In genomic region chr1:16784955-16785354, GRCh38 we compare ENCODE assay signal across 1 cellular context. TPM values are rescaled to one million over a fixed set of nuclear protein-coding genes. Genes with fewer than 3 reads are reported as not detected.
"Had no signal": no experiment of that assay in that cellular context is flagged by ENCODE, and none has a peak within 500 bp of the region (broad histone marks: within the 10 kb centered on the region; RNA-seq: fewer than 3 reads in every experiment).

No MANE protein-coding gene starts in this region.

RNA-seq across cellular contexts. Expression of gene RNU1-4, which starts 44.6 kb away (rescaled TPM):
- total RNA-seq: HT1080 had no signal
